ENCODE assay signal across 1 cellular context in the genomic region with DNA sequence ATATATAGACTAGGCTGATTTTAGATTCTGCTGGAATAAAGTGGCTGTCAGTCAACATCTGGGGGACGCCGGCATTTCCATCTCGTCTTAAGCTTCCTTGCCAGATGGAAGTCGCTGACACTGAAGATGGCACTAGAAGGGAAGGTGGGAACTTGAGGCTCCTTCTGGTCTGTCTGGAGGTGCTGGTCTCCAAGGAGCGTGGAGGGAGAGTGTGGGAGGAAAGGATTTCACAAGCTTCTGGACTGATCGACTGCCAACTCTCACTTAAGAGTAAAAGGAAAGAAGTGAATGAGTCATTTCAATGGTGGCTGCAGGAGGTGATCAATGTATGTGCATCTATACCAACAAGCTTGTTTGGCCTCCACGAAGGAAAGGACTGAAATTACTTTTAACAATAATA.
TF ChIP-seq lines count a peak whose summit lies in the region.

No MANE protein-coding gene starts in this region.

TF ChIP-seq in K562, 482 proteins besides CTCF, POLR2A, EP300 and RAD21:
- TF ChIP-seq, protein P1, sequence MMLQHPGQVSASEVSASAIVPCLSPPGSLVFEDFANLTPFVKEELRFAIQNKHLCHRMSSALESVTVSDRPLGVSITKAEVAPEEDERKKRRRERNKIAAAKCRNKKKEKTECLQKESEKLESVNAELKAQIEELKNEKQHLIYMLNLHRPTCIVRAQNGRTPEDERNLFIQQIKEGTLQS (IDR thresholded peaks at IDR 0.05) = peak; percentile 17; the same call in 1 of the 2 replicates
- TF ChIP-seq, protein P1 (CRISPR knock-in tag; conservative IDR thresholded peaks at IDR 0.05) = no peak
- no peak for TF ChIP-seq BRCA1 (IDR thresholded peaks at IDR 0.05)
- no peak for TF ChIP-seq BRCA1 (CRISPR knock-in tag; IDR thresholded peaks at IDR 0.05)
